ENCODE assay signal across 8 cellular contexts in genomic region chr4:182478475-182478874, GRCh38.
DNase-seq lines count a peak whose midpoint lies in the region; ATAC-seq, FAIRE-seq and TF ChIP-seq lines count a peak whose summit lies in the region.

No MANE protein-coding gene starts in this region.

- no peak for FAIRE-seq in GM19239 (lab: Jason Lieb, UNC)

- peaks cover 16% of the 10 kb centered on the region for H3K79me2 ChIP-seq in neural cell (replicated peaks; ENCODE audit: insufficient read depth, low read length)

- DNase-seq in BE2C = no peak
- DNase-seq in GM19239 (ENCODE audit: insufficient read length, low spot score) = peak; percentile 12
- DNase-seq in NOMO-1 treated with DMSO at 0.1 percent for 48 hours (lab: John Stamatoyannopoulos, UW; ENCODE audit: unreplicated experiment) = peak; percentile 41
- peak; percentile 74 for DNase-seq in dermis blood vessel endothelial cell
- no peak for DNase-seq in T-helper 2 cell treated with Interferon-gamma antibody and Interleukin-4, amounts not matched to agents 5 μg/mL and 100 μg/mL, for 36 hours (ENCODE audit: low spot score)
- DNase-seq in anterior cingulate cortex (lab: John Stamatoyannopoulos, UW) = no peak

- H3K9ac ChIP-seq in neural cell (ENCODE audit: low read length) = no peak overlapping the region

- peak; percentile 65 for TF ChIP-seq CTCF in BE2C (IDR thresholded peaks at IDR 0.05; ENCODE audit: low read depth, low read length)
- TF ChIP-seq CTCF in neural cell (IDR thresholded peaks at IDR 0.05; ENCODE audit: poor library complexity, severe bottlenecking) = peak; percentile 67

- H3K9me3 ChIP-seq in BE2C (no peaks in the 10 kb centered on the region), neural cell (ENCODE audit: low read length) (no peaks in the 10 kb centered on the region)

- H3K27ac ChIP-seq in neural cell (ENCODE audit: low read length) = no peak overlapping the region

- H3K36me3 Mint-ChIP-seq in T-helper 2 cell treated with Interferon-gamma antibody and Interleukin-4, amounts not matched to agents 5 μg/mL and 100 μg/mL, for 36 hours (ENCODE audit: low read depth) = no peaks in the 10 kb centered on the region

- no peak overlapping the region for H2AFZ ChIP-seq in neural cell (ENCODE audit: low read depth, low read length)

- no peaks in the 10 kb centered on the region for H3K4me1 Mint-ChIP-seq in T-helper 2 cell treated with Interferon-gamma antibody and Interleukin-4, amounts not matched to agents 5 μg/mL and 100 μg/mL, for 36 hours (ENCODE audit: low read depth)

- no peaks in the 10 kb centered on the region for H3F3A ChIP-seq in neural cell (ENCODE audit: insufficient read depth, low read length, poor library complexity, severe bottlenecking)

- H3K4me1 ChIP-seq in BE2C = no peaks in the 10 kb centered on the region

- H3K27me3 ChIP-seq in BE2C (no peaks in the 10 kb centered on the region), neural cell (ENCODE audit: insufficient read depth, low read depth, low read length) (no peaks in the 10 kb centered on the region)

- no peak overlapping the region for H3K27ac Mint-ChIP-seq in T-helper 2 cell treated with Interferon-gamma antibody and Interleukin-4, amounts not matched to agents 5 μg/mL and 100 μg/mL, for 36 hours

- no peak overlapping the region for H3K4me3 Mint-ChIP-seq in T-helper 2 cell treated with Interferon-gamma antibody and Interleukin-4, amounts not matched to agents 5 μg/mL and 100 μg/mL, for 36 hours

- H3K27me3 Mint-ChIP-seq in T-helper 2 cell treated with Interferon-gamma antibody and Interleukin-4, amounts not matched to agents 5 μg/mL and 100 μg/mL, for 36 hours (ENCODE audit: low read depth) = no peaks in the 10 kb centered on the region

- no peaks in the 10 kb centered on the region for H3K9me3 Mint-ChIP-seq in T-helper 2 cell treated with Interferon-gamma antibody and Interleukin-4, amounts not matched to agents 5 μg/mL and 100 μg/mL, for 36 hours

- H3K4me3 ChIP-seq in BE2C (ENCODE audit: low read depth, low read length) (no peak overlapping the region), neural cell (ENCODE audit: low read length) (no peak overlapping the region)

- peak; percentile 64 for TF ChIP-seq RAD21 in neural cell (conservative IDR thresholded peaks at IDR 0.05)

- no peaks in the 10 kb centered on the region for H3K36me3 ChIP-seq in BE2C
- H3K36me3 ChIP-seq in neural cell (ENCODE audit: insufficient read depth, low read length) = no peaks in the 10 kb centered on the region

- H4K20me1 ChIP-seq in neural cell (ENCODE audit: insufficient read depth) = no peaks in the 10 kb centered on the region

- no peak for TF ChIP-seq EP300 in neural cell (conservative IDR thresholded peaks at IDR 0.05; ENCODE audit: poor library complexity, severe bottlenecking)

- no peak overlapping the region for H3K4me2 ChIP-seq in neural cell (ENCODE audit: low read length)

- peak; percentile 65 for ATAC-seq in HG03571 (IDR thresholded peaks at IDR 0.05; ENCODE audit: unreplicated experiment)

- H3K9me2 ChIP-seq in neural cell (ENCODE audit: insufficient read depth, low read length) = no peaks in the 10 kb centered on the region

TF ChIP-seq in neural cell, 6 proteins besides CTCF, POLR2A, EP300 and RAD21:
- TF ChIP-seq SMC3 (conservative IDR thresholded peaks at IDR 0.05; ENCODE audit: poor library complexity) (peak; percentile 74), TAF1 (IDR thresholded peaks at IDR 0.05; ENCODE audit: low read depth) (no peak), MXI1 (conservative IDR thresholded peaks at IDR 0.05; ENCODE audit: poor library complexity, severe bottlenecking) (no peak), POLR2AphosphoS5 (IDR thresholded peaks at IDR 0.05) (no peak), EZH2 (IDR thresholded peaks at IDR 0.05; ENCODE audit: borderline replicate concordance, insufficient read depth, low read length, poor library complexity, severe bottlenecking) (no peak)
- TF ChIP-seq, protein P1, sequence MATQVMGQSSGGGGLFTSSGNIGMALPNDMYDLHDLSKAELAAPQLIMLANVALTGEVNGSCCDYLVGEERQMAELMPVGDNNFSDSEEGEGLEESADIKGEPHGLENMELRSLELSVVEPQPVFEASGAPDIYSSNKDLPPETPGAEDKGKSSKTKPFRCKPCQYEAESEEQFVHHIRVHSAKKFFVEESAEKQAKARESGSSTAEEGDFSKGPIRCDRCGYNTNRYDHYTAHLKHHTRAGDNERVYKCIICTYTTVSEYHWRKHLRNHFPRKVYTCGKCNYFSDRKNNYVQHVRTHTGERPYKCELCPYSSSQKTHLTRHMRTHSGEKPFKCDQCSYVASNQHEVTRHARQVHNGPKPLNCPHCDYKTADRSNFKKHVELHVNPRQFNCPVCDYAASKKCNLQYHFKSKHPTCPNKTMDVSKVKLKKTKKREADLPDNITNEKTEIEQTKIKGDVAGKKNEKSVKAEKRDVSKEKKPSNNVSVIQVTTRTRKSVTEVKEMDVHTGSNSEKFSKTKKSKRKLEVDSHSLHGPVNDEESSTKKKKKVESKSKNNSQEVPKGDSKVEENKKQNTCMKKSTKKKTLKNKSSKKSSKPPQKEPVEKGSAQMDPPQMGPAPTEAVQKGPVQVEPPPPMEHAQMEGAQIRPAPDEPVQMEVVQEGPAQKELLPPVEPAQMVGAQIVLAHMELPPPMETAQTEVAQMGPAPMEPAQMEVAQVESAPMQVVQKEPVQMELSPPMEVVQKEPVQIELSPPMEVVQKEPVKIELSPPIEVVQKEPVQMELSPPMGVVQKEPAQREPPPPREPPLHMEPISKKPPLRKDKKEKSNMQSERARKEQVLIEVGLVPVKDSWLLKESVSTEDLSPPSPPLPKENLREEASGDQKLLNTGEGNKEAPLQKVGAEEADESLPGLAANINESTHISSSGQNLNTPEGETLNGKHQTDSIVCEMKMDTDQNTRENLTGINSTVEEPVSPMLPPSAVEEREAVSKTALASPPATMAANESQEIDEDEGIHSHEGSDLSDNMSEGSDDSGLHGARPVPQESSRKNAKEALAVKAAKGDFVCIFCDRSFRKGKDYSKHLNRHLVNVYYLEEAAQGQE (IDR thresholded peaks at IDR 0.05; ENCODE audit: borderline replicate concordance) = no peak

Comparison
In these comparisons a context has a peak if more than half of its experiments do, and no peak if none do; other contexts are left out.
1. DNase-seq: peak in GM19239 (single experiment), NOMO-1 treated with DMSO at 0.1 percent for 48 hours (single experiment) and dermis blood vessel endothelial cell (single experiment); none in BE2C (single experiment), T-helper 2 cell treated with Interferon-gamma antibody and Interleukin-4, amounts not matched to agents 5 μg/mL and 100 μg/mL, for 36 hours (single experiment) and anterior cingulate cortex (0 of 58).